16 cellular contexts compared by ENCODE assay signal in genomic region chr12:94033112-94033511, GRCh38.
"Had no signal": no experiment of that assay in that cellular context is flagged by ENCODE, and none has a peak within 500 bp of the region (broad histone marks: within the 10 kb centered on the region; RNA-seq: fewer than 3 reads in every experiment).

No MANE protein-coding gene starts in this region.

- H3K36me3 Mint-ChIP-seq: natural killer cell treated with Interleukin-12 subunit alpha and Interleukin-12 subunit beta and Interleukin-15 and Interleukin-18, amount 100 ng/mL, for 72 hours had no signal

- DNase-seq: colonic mucosa; effector CD4-positive, alpha-beta T cell; foreskin keratinocyte; occipital lobe; SIG-M5; spleen; stimulated activated CD4-positive, alpha-beta T cell treated with anti-CD3 and anti-CD28 coated beads, Interleukin-2, amount 100 ng/mL, for 24 hours; T-helper 9 cell; testis had no signal

- H3K27ac Mint-ChIP-seq: activated T-helper 2 cell treated with anti-CD3 and anti-CD28 coated beads, Interferon-gamma antibody, Interleukin-2, Interleukin-4, amounts not matched to agents 10 μg/mL and 5 μg/mL and 100 μg/mL, durations not matched to agents 14 hours and 24 hours and 36 hours; natural killer cell treated with Interleukin-12 subunit alpha and Interleukin-12 subunit beta and Interleukin-15 and Interleukin-18, amount 100 ng/mL, for 72 hours; stimulated activated naive CD8-positive, alpha-beta T cell treated with anti-CD3 and anti-CD28 coated beads, Interleukin-15, Interleukin-2, amounts not matched to agents 100 ng/mL and 50 ng/mL, for 24 hours had no signal

- H3K36me3 ChIP-seq: cardiac muscle cell, colonic mucosa, prostate gland, spleen had no signal

- H3K27me3 Mint-ChIP-seq: stimulated activated naive CD8-positive, alpha-beta T cell treated with anti-CD3 and anti-CD28 coated beads, Interleukin-15, Interleukin-2, amounts not matched to agents 100 ng/mL and 50 ng/mL, for 24 hours had no signal

- H3K9me3 Mint-ChIP-seq: natural killer cell treated with Interleukin-12 subunit alpha and Interleukin-12 subunit beta and Interleukin-15 and Interleukin-18, amount 100 ng/mL, for 72 hours had no signal

- H3K27ac ChIP-seq: cardiac muscle cell, colonic mucosa, foreskin keratinocyte, prostate gland, testis, VCaP had no signal

- H3K9me3 ChIP-seq: colonic mucosa, prostate gland, testis had no signal

- ATAC-seq: foreskin keratinocyte; natural killer cell treated with Interleukin-12 subunit alpha and Interleukin-12 subunit beta and Interleukin-15 and Interleukin-18, amount 100 ng/mL, for 72 hours had no signal

- H3K4me3 ChIP-seq: cardiac muscle cell, colonic mucosa, lung, prostate gland, spleen, testis had no signal

- H3K4me3 Mint-ChIP-seq: natural killer cell treated with Interleukin-12 subunit alpha and Interleukin-12 subunit beta and Interleukin-15 and Interleukin-18, amount 100 ng/mL, for 72 hours; stimulated activated naive CD8-positive, alpha-beta T cell treated with anti-CD3 and anti-CD28 coated beads, Interleukin-15, Interleukin-2, amounts not matched to agents 100 ng/mL and 50 ng/mL, for 24 hours had no signal

- H3K4me1 ChIP-seq: colonic mucosa, foreskin keratinocyte, prostate gland, testis had no signal

- H3K27me3 ChIP-seq: cardiac muscle cell, colonic mucosa, testis had no signal
